ENCODE assay signal across 21 cellular contexts in genomic region chr2:37873749-37874330, GRCh38.
"Had no signal": no experiment of that assay in that cellular context is flagged by ENCODE, and none has a peak within 500 bp of the region (broad histone marks: within the 10 kb centered on the region; RNA-seq: fewer than 3 reads in every experiment).

No MANE protein-coding gene starts in this region.

- DNase-seq: activated CD4-positive, alpha-beta T cell treated with anti-CD3 and anti-CD28 coated beads for 1 hour; activated gamma-delta T cell; activated T-cell treated with anti-CD3 and anti-CD28 coated beads, Interleukin-2, amount 50 U/mL, for 4 hours; amniotic stem cell; cerebellar nuclear complex; retina; stimulated activated CD4-positive, alpha-beta T cell treated with anti-CD3 and anti-CD28 coated beads, Interleukin-12 subunit alpha, Interleukin-12 subunit beta, amount 100 ng/mL, for 4 hours; stimulated activated CD4-positive, alpha-beta T cell treated with anti-CD3 and anti-CD28 coated beads, Interleukin-4, amount 100 ng/mL, for 4 hours; stomach; T-helper 9 cell had no signal

- H3K27me3 ChIP-seq: gastroesophageal sphincter, stomach, suprapubic skin, tibial nerve had no signal

- FAIRE-seq: keratinocyte had no signal

- ATAC-seq: activated naive CD4-positive, alpha-beta T cell treated with anti-CD3 and anti-CD28 coated beads, Interleukin-2, amount 50 U/mL, for 72 hours; activated T-cell treated with anti-CD3 and anti-CD28 coated beads, Interleukin-2, amount 50 U/mL, for 4 hours; gastroesophageal sphincter; natural killer cell treated with Interleukin-12 subunit alpha and Interleukin-12 subunit beta and Interleukin-15 and Interleukin-18, amount 100 ng/mL, for 72 hours had no signal

- H3K36me3 Mint-ChIP-seq: activated naive CD4-positive, alpha-beta T cell treated with anti-CD3 and anti-CD28 coated beads, Interleukin-2, amount 50 U/mL, for 72 hours; mesothelial cell of epicardium; natural killer cell treated with Interleukin-12 subunit alpha and Interleukin-12 subunit beta and Interleukin-15 and Interleukin-18, amount 100 ng/mL, for 72 hours had no signal

- H3K27ac Mint-ChIP-seq: endodermal cell, mesothelial cell of epicardium, progenitor cell of endocrine pancreas had no signal

- H3K4me3 Mint-ChIP-seq: activated T-cell treated with anti-CD3 and anti-CD28 coated beads, Interleukin-2, amount 50 U/mL, for 4 hours; endodermal cell; mesothelial cell of epicardium had no signal

- H3K4me3 ChIP-seq: coronary artery, gastroesophageal sphincter, stomach, suprapubic skin, tibial nerve had no signal

- H3K9me3 Mint-ChIP-seq: activated naive CD4-positive, alpha-beta T cell treated with anti-CD3 and anti-CD28 coated beads, Interleukin-2, amount 50 U/mL, for 72 hours; activated T-cell treated with anti-CD3 and anti-CD28 coated beads, Interleukin-2, amount 50 U/mL, for 4 hours; endodermal cell; mesothelial cell of epicardium; natural killer cell treated with Interleukin-12 subunit alpha and Interleukin-12 subunit beta and Interleukin-15 and Interleukin-18, amount 100 ng/mL, for 72 hours had no signal

- H3K9me3 ChIP-seq: gastroesophageal sphincter, stomach, suprapubic skin, tibial nerve had no signal

- H3K36me3 ChIP-seq: gastroesophageal sphincter, stomach, suprapubic skin, tibial nerve had no signal

- H3K27ac ChIP-seq: coronary artery, epithelial cell of prostate, suprapubic skin, tibial nerve had no signal
